ENCODE assay signal across 9 cellular contexts in the genomic region with DNA sequence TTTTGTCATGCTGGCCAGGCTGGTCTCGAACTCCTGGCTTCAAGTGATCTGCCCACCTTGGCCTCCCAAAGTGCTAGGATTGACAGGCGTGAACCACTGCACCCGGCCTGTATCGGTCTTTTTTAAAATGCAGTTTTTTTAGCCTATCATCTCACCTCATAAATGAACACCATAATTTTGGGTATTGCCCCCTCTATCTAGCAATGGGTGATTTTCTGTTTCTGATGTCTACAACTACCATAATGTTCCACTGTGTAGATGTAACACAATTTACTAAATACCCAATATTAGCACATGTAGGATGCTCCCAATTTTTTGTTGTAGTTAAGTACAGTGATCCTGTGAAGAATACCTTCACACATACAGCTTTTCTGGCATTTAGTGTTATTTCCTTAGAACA. TPM values are rescaled to one million over a fixed set of nuclear protein-coding genes. Genes with fewer than 3 reads are reported as not detected.
DNase-seq lines count a peak whose midpoint lies in the region; ATAC-seq and TF ChIP-seq lines count a peak whose summit lies in the region.
"Had no signal": no experiment of that assay in that cellular context is flagged by ENCODE, and none has a peak within 500 bp of the region (broad histone marks: within the 10 kb centered on the region; RNA-seq: fewer than 3 reads in every experiment).

No MANE protein-coding gene starts in this region.

- 93% methylated on average over 4 of the region's 4 CpGs for WGBS in hepatocyte (ENCODE audit: low lambda C conversion rate, missing lambda C conversion rate)

- H3K27ac Mint-ChIP-seq in activated naive CD4-positive, alpha-beta T cell treated with anti-CD3 and anti-CD28 coated beads, Interleukin-2, amount 10 ng/mL, durations not matched to agents 7 days and 5 days = peak overlapping the region; percentile 93
- no peak overlapping the region for H3K27ac Mint-ChIP-seq in activated naive CD4-positive, alpha-beta T cell treated with anti-CD3 and anti-CD28 coated beads, Interleukin-2, amount 50 U/mL, for 72 hours
- H3K27ac Mint-ChIP-seq in type B pancreatic cell = peak overlapping the region; percentile 98

- H3K4me1 Mint-ChIP-seq in activated naive CD4-positive, alpha-beta T cell treated with anti-CD3 and anti-CD28 coated beads, Interleukin-2, amount 10 ng/mL, durations not matched to agents 7 days and 5 days = peaks cover 33% of the 10 kb centered on the region
- H3K4me1 Mint-ChIP-seq in type B pancreatic cell (ENCODE audit: unreplicated experiment) = peaks cover 27% of the 10 kb centered on the region

- peaks cover 17% of the 10 kb centered on the region for H3K27me3 Mint-ChIP-seq in activated naive CD4-positive, alpha-beta T cell treated with anti-CD3 and anti-CD28 coated beads, Interleukin-2, amount 10 ng/mL, durations not matched to agents 7 days and 5 days
- no peaks in the 10 kb centered on the region for H3K27me3 Mint-ChIP-seq in type B pancreatic cell

- no peak for DNase-seq in activated naive CD4-positive, alpha-beta T cell treated with anti-CD3 and anti-CD28 coated beads, Interleukin-2, amount 10 ng/mL, durations not matched to agents 7 days and 5 days
- no peak for DNase-seq in activated naive CD4-positive, alpha-beta T cell treated with anti-CD3 and anti-CD28 coated beads, Interleukin-2, amount 50 U/mL, for 72 hours (ENCODE audit: low spot score in 2 of 2)
- DNase-seq in WERI-Rb-1 (no peak), hepatocyte (ENCODE audit: low spot score) (no peak), type B pancreatic cell (ENCODE audit: extremely low spot score, unreplicated experiment) (no peak), NCI-H446 (lab: John Stamatoyannopoulos, UW) (no peak), NCI-H2081 treated with DMSO at 0.1 percent for 48 hours (lab: John Stamatoyannopoulos, UW) (no peak)
- DNase-seq: SHP77 treated with DMSO at 0.1 percent for 48 hours had no signal

- peak overlapping the region; percentile 84 for H3K4me3 Mint-ChIP-seq in activated naive CD4-positive, alpha-beta T cell treated with anti-CD3 and anti-CD28 coated beads, Interleukin-2, amount 10 ng/mL, durations not matched to agents 7 days and 5 days
- H3K4me3 Mint-ChIP-seq in type B pancreatic cell = peak overlapping the region; percentile 91

- H3K27ac ChIP-seq in WERI-Rb-1 (no peak overlapping the region), hepatocyte (no peak overlapping the region)

- H2AFZ ChIP-seq in hepatocyte = no peak overlapping the region

- H3K4me2 ChIP-seq in hepatocyte = peak overlapping the region; percentile 82

- no peak for ATAC-seq in activated naive CD4-positive, alpha-beta T cell treated with anti-CD3 and anti-CD28 coated beads, Interleukin-2, amount 50 U/mL, for 72 hours
- no peak for ATAC-seq in GM19328 (IDR thresholded peaks at IDR 0.05; ENCODE audit: unreplicated experiment)

- H3K9me3 ChIP-seq in WERI-Rb-1 (ENCODE audit: severe bottlenecking) (no peaks in the 10 kb centered on the region), hepatocyte (ENCODE audit: low read depth) (no peaks in the 10 kb centered on the region)

- H3K4me3 ChIP-seq in WERI-Rb-1 (ENCODE audit: low read depth, low read length) (peak overlapping the region; percentile 83; the same call in 1 of the 2 replicates), hepatocyte (no peak overlapping the region)

- H3K79me2 ChIP-seq in hepatocyte = peaks cover 30% of the 10 kb centered on the region

- peaks cover 8% of the 10 kb centered on the region for H3K4me1 ChIP-seq in hepatocyte (ENCODE audit: insufficient read depth)

- peaks cover 15% of the 10 kb centered on the region for H3K36me3 Mint-ChIP-seq in activated naive CD4-positive, alpha-beta T cell treated with anti-CD3 and anti-CD28 coated beads, Interleukin-2, amount 10 ng/mL, durations not matched to agents 7 days and 5 days
- H3K36me3 Mint-ChIP-seq in activated naive CD4-positive, alpha-beta T cell treated with anti-CD3 and anti-CD28 coated beads, Interleukin-2, amount 50 U/mL, for 72 hours = peaks cover 12 to 18% of the 10 kb centered on the region in 2 donors
- peaks cover 6% of the 10 kb centered on the region for H3K36me3 Mint-ChIP-seq in type B pancreatic cell

- TF ChIP-seq CTCF in WERI-Rb-1 (IDR thresholded peaks at IDR 0.05; ENCODE audit: low read depth, low read length) (no peak), hepatocyte (IDR thresholded peaks at IDR 0.05; ENCODE audit: poor library complexity) (no peak), type B pancreatic cell (conservative IDR thresholded peaks at IDR 0.05) (no peak)

- peaks cover 17% of the 10 kb centered on the region for H4K20me1 ChIP-seq in hepatocyte (ENCODE audit: insufficient read depth, poor library complexity, severe bottlenecking)

- CTCF ChIA-PET in activated naive CD4-positive, alpha-beta T cell treated with anti-CD3 and anti-CD28 coated beads, Interleukin-2, amount 10 ng/mL, durations not matched to agents 7 days and 5 days (lab: Charles Lee) = no interaction called here

- H3K9me3 Mint-ChIP-seq in activated naive CD4-positive, alpha-beta T cell treated with anti-CD3 and anti-CD28 coated beads, Interleukin-2, amount 10 ng/mL, durations not matched to agents 7 days and 5 days = no peaks in the 10 kb centered on the region
- H3K9me3 Mint-ChIP-seq in activated naive CD4-positive, alpha-beta T cell treated with anti-CD3 and anti-CD28 coated beads, Interleukin-2, amount 50 U/mL, for 72 hours = no peaks in the 10 kb centered on the region
- no peaks in the 10 kb centered on the region for H3K9me3 Mint-ChIP-seq in type B pancreatic cell

- H3K27me3 ChIP-seq in WERI-Rb-1 (ENCODE audit: insufficient read depth, low read depth, severe bottlenecking) (no peaks in the 10 kb centered on the region), hepatocyte (no peaks in the 10 kb centered on the region)

- H3K36me3 ChIP-seq in WERI-Rb-1 (peaks cover 13% of the 10 kb centered on the region), hepatocyte (replicated peaks; ENCODE audit: insufficient read depth, low read depth) (no peaks in the 10 kb centered on the region)

- H3K9me2 ChIP-seq in hepatocyte (replicated peaks; ENCODE audit: insufficient read depth) = no peaks in the 10 kb centered on the region

RNA-seq across cellular contexts. Expression of gene CAMTA1, which starts 2.0 kb away (rescaled TPM):
- total RNA-seq in activated naive CD4-positive, alpha-beta T cell treated with anti-CD3 and anti-CD28 coated beads, Interleukin-2, amount 50 U/mL, for 72 hours = 10 to 100 TPM; 50.4 to 76.4 TPM
- total RNA-seq in hepatocyte (89.0 and 111 TPM in 2 replicates), type B pancreatic cell (ENCODE audit: low replicate concordance) (76.3 and 82.5 TPM in 2 replicates)
- polyA plus RNA-seq in hepatocyte = 145 and 151 TPM in 2 replicates

Comparison
In these comparisons a context has a peak if more than half of its experiments do, and no peak if none do; other contexts are left out.
1. H3K27ac Mint-ChIP-seq: peak in activated naive CD4-positive, alpha-beta T cell treated with anti-CD3 and anti-CD28 coated beads, Interleukin-2, amount 10 ng/mL, durations not matched to agents 7 days and 5 days (single experiment) and type B pancreatic cell (single experiment); none in activated naive CD4-positive, alpha-beta T cell treated with anti-CD3 and anti-CD28 coated beads, Interleukin-2, amount 50 U/mL, for 72 hours (0 of 2).